In the genomic region with DNA sequence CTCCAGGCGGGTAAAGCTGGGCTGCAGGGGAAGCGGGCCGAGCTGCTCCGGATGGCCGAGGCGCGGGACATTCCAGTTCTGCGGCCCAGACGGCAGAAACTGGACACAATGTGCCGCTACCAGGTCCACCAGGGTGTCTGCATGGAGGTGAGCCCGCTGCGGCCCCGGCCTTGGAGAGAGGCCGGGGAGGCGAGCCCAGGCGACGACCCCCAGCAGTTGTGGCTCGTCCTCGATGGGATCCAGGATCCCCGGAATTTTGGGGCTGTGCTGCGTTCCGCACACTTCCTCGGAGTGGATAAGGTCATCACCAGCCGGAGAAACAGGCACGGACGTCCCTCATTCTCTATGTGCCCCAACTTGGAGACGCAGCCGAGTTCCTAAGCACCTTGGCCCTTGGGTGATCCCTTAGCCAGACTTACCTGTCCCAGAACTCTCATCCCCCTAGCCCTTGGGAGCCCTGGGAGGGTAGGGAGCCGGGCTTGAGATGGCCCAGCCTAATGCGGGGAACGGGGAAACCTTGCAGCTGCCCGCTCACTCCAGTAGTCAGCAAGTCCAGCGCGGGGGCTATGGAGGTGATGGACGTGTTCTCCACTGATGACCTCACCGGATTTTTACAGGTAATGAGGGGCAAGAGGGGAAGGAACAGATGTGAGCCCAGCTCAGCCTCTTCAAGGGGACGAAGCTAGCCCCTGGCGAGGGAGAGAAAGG, we compare ENCODE assay signal across 8 cellular contexts. TPM values are rescaled to one million over a fixed set of nuclear protein-coding genes. Genes with fewer than 3 reads are reported as not detected.
DNase-seq lines count a peak whose midpoint lies in the region; ATAC-seq and TF ChIP-seq lines count a peak whose summit lies in the region.

No MANE protein-coding gene starts in this region.

- H3K4me2 ChIP-seq in BLaER1: peak overlapping the region; percentile 100

- POLR2A ChIA-PET in Panc1 (lab: Charles Lee): interaction anchor here (0.6 kb wide), 2 partner anchors 33 to 503 kb away, joined by 3 read pairs; no protein-coding TSS in a partner anchor

- H3K9me3 ChIP-seq in BLaER1 (no peaks in the 10 kb centered on the region), Panc1 (ENCODE audit: control insufficient read depth, insufficient read depth, low read depth, low read length) (no peaks in the 10 kb centered on the region), thyroid gland (no peaks in the 10 kb centered on the region)

- H3K4me3 ChIP-seq in BLaER1 (peak overlapping the region; percentile 83), Panc1 (ENCODE audit: low read depth in 2 of 2, low read length in 2 of 2) (peak overlapping the region; percentile 74 to 78), coronary artery (peak overlapping the region; percentile 95), thyroid gland (replicated peaks in 1 of 3) (peak overlapping the region; percentile 57 to 96 (median 69))

- no peak for TF ChIP-seq POLR2A in thyroid gland (IDR thresholded peaks at IDR 0.05)

- 11 to 17% methylated on average over 18 to 25 of the region's 38 CpGs for WGBS in thyroid gland, 2 donors

- H3K36me3 ChIP-seq in BLaER1 (peaks cover 46% of the 10 kb centered on the region), Panc1 (ENCODE audit: control insufficient read depth, insufficient read depth, low read length) (peaks cover 4% of the 10 kb centered on the region; the same call in 1 of the 2 replicates), thyroid gland (no peaks in the 10 kb centered on the region)

- H3K4me1 ChIP-seq in BLaER1 (peaks cover 40% of the 10 kb centered on the region), Panc1 (ENCODE audit: control insufficient read depth, insufficient read depth, low read length) (peaks cover 7% of the 10 kb centered on the region; the same call in 1 of the 2 replicates), thyroid gland (peaks cover 18% of the 10 kb centered on the region in 2 donors)

- BruUV-seq in Panc1 (replicated peaks; lab: Mats Ljungman, UMichigan): no TSS peak

- DNase-seq in Panc1 (ENCODE audit: low read depth, low spot score) (no peak), coronary artery (ENCODE audit: low spot score) (no peak), lung microvascular endothelial cell (ENCODE audit: low read depth in 2 of 2) (peak; percentile 20 to 24), thyroid gland (no peak), SW 1271 (lab: John Stamatoyannopoulos, UW) (no peak), SHP77 (lab: John Stamatoyannopoulos, UW) (no peak)

- H3K27ac ChIP-seq in BLaER1 (peak overlapping the region; percentile 88), Panc1 (ENCODE audit: low read length) (peak overlapping the region; percentile 86), coronary artery (peak overlapping the region in 1 of 2 donors; percentile 93), thyroid gland (peak overlapping the region in 2 of 3 donors; percentile 76 to 82)

- H3K27me3 ChIP-seq in BLaER1 (no peaks in the 10 kb centered on the region), Panc1 (ENCODE audit: control insufficient read depth, insufficient read depth, low read length) (no peaks in the 10 kb centered on the region), thyroid gland (no peaks in the 10 kb centered on the region)

- intact Hi-C loops in Panc1 (cut with micrococcal nuclease; ENCODE audit: unreplicated experiment): no loop called here
- intact Hi-C loops in thyroid gland (cut with DNase I): no loop called here

- no peak for TF ChIP-seq CTCF in Panc1 (IDR thresholded peaks at IDR 0.05)
- no peak for TF ChIP-seq CTCF in coronary artery (IDR thresholded peaks at IDR 0.05)
- no peak for TF ChIP-seq CTCF in thyroid gland (IDR thresholded peaks at IDR 0.05)

- peak; percentile 15 for ATAC-seq in GM21737 (IDR thresholded peaks at IDR 0.05; ENCODE audit: unreplicated experiment)
- ATAC-seq in Panc1: peak; percentile 25

- peaks cover 41% of the 10 kb centered on the region for H4K20me1 ChIP-seq in BLaER1

- CTCF ChIA-PET in Panc1 (lab: Charles Lee): interaction anchor here (0.6 to 1.7 kb wide), 4 partner anchors 9 to 334 kb away, joined by 3 to 6 read pairs (median 4); no protein-coding TSS in a partner anchor

- in situ Hi-C loops in Panc1 (cut with HindIII; ENCODE audit: low pct_unique_long_range_greater_than_20kb, low sequenced_read_pairs): no loop called here

- H3K9ac ChIP-seq in BLaER1: peak overlapping the region; percentile 95

RNA-seq across cellular contexts. Expression of a gene that starts 0.8 kb away (rescaled TPM):
- total RNA-seq in Panc1 (2021; ENCODE audit: unreplicated experiment): 7.8 TPM
- polyA plus RNA-seq in Panc1 (2012; ENCODE audit: insufficient read length): 5.6 TPM
- 2.0 and 4.4 TPM in 2 replicates for total RNA-seq in lung microvascular endothelial cell
- total RNA-seq in thyroid gland: 1 to 10 TPM; 5.8 to 9.8 (median 7.4) TPM

RNA-seq across cellular contexts. Expression of a gene that starts 10.5 kb away (rescaled TPM):
- total RNA-seq in Panc1 (2021; ENCODE audit: unreplicated experiment) (11.8 TPM), lung microvascular endothelial cell (5.2 and 5.8 TPM in 2 replicates), thyroid gland (10 to 100 TPM; 12.3 to 28.4 (median 21.4) TPM)
- 10.1 TPM for polyA plus RNA-seq in Panc1 (2012; ENCODE audit: insufficient read length)

RNA-seq across cellular contexts. Expression of a gene that starts 57.5 kb away (rescaled TPM):
- total RNA-seq in Panc1 (2021; ENCODE audit: unreplicated experiment) (57.2 TPM), lung microvascular endothelial cell (29.0 and 37.3 TPM in 2 replicates), thyroid gland (10 to 100 TPM; 47.3 to 74.1 (median 58.0) TPM)
- polyA plus RNA-seq in Panc1 (2012; ENCODE audit: insufficient read length): 33.5 TPM

Comparison
In these comparisons a context has a peak if more than half of its experiments do, and no peak if none do; other contexts are left out.
1. DNase-seq: peak in lung microvascular endothelial cell (2 of 2); none in Panc1 (single experiment), coronary artery (single experiment), thyroid gland (0 of 2), SW 1271 (0 of 2) and SHP77 (0 of 2).
2. Peak in every context shown above with its lines, with median percentiles within 50 percentile points of each other: H3K4me3 ChIP-seq.